ENCODE assay signal across 10 cellular contexts in genomic region chrX:20116575-20117240, GRCh38. TPM values are rescaled to one million over a fixed set of nuclear protein-coding genes. Genes with fewer than 3 reads are reported as not detected.
DNase-seq lines count a peak whose midpoint lies in the region; ATAC-seq and TF ChIP-seq lines count a peak whose summit lies in the region.
"Had no signal": no experiment of that assay in that cellular context is flagged by ENCODE, and none has a peak within 500 bp of the region (broad histone marks: within the 10 kb centered on the region; RNA-seq: fewer than 3 reads in every experiment).

Gene MAP7D2, minus strand, starts transcription at chrX:20116907. Its CDS starts 28 bp downstream, at chrX:20116879.

- no peak within 1 kb of the TSS for H2AFZ ChIP-seq in PC-9
- peak within 1 kb of the TSS; percentile 29 for H2AFZ ChIP-seq in osteoblast (ENCODE audit: low read length)

- H3K9me2 ChIP-seq in PC-9 (ENCODE audit: insufficient read depth), result no peaks in the 10 kb centered on the region

- no peaks in the 10 kb centered on the region for H3K79me2 ChIP-seq in PC-9 (ENCODE audit: low read depth)
- no peaks in the 10 kb centered on the region for H3K79me2 ChIP-seq in osteoblast (ENCODE audit: insufficient read depth, low read length)

- no peak for DNase-seq in PC-9
- no peak for DNase-seq in fibroblast of mammary gland (ENCODE audit: low read depth)
- no peak for DNase-seq in osteoblast (ENCODE audit: insufficient read length, low spot score, missing footprints)
- DNase-seq in GF-D8 (lab: John Stamatoyannopoulos, UW), result no peak
- DNase-seq in foreskin melanocyte, result no peak
- DNase-seq in GM19238 (ENCODE audit: insufficient read length, low spot score), result no peak
- DNase-seq: left cardiac atrium had no signal

- intact Hi-C loops in PC-9 (cut with micrococcal nuclease; ENCODE audit: unreplicated experiment), result loop anchor here (10.0 kb wide), 1 partner anchor 212 kb away; no protein-coding TSS in a partner anchor

- CTCF ChIA-PET in PC-9 (lab: Charles Lee), result no interaction called here

- peaks cover 0 to 7% (median 0%) of the 10 kb centered on the region in 11 experiments; a peak in 2 of 22 replicates for H3K36me3 ChIP-seq in BLaER1 treated with 17β-estradiol and CSF1 and Interleukin-3, amounts not matched to agents 10 nM and 100 nM
- no peaks in the 10 kb centered on the region for H3K36me3 ChIP-seq in PC-9 (ENCODE audit: low read depth)
- H3K36me3 ChIP-seq in osteoblast (ENCODE audit: insufficient read depth, low read length), result no peaks in the 10 kb centered on the region

- H3K9ac ChIP-seq in BLaER1 treated with 17β-estradiol and CSF1 and Interleukin-3, amounts not matched to agents 10 nM and 100 nM, result no peak within 1 kb of the TSS

- TF ChIP-seq CTCF in PC-9 (conservative IDR thresholded peaks at IDR 0.05) (no peak), fibroblast of mammary gland (conservative IDR thresholded peaks at IDR 0.05; ENCODE audit: control insufficient read depth, insufficient read depth, low read depth, low read length) (no peak), osteoblast (IDR thresholded peaks at IDR 0.05; ENCODE audit: extremely low read depth, low read depth, low read length) (no peak)

- no peaks in the 10 kb centered on the region for H3K27me3 ChIP-seq in BLaER1 treated with 17β-estradiol and CSF1 and Interleukin-3, amounts not matched to agents 10 nM and 100 nM
- no peaks in the 10 kb centered on the region for H3K27me3 ChIP-seq in PC-9 (ENCODE audit: insufficient read depth, low read depth)
- H3K27me3 ChIP-seq in osteoblast (ENCODE audit: insufficient read depth, low read length), result peaks cover 10% of the 10 kb centered on the region

- no peak within 1 kb of the TSS for H3K27ac ChIP-seq in BLaER1 treated with 17β-estradiol and CSF1 and Interleukin-3, amounts not matched to agents 10 nM and 100 nM
- H3K27ac ChIP-seq in PC-9 (peak within 1 kb of the TSS; percentile 58), osteoblast (ENCODE audit: low read depth, low read length) (no peak within 1 kb of the TSS)

- peaks cover 0 to 20% (median 17%) of the 10 kb centered on the region in 11 experiments; a peak in 20 of 22 replicates for H3K9me3 ChIP-seq in BLaER1 treated with 17β-estradiol and CSF1 and Interleukin-3, amounts not matched to agents 10 nM and 100 nM (replicated peaks in 1 of 11)
- no peaks in the 10 kb centered on the region for H3K9me3 ChIP-seq in PC-9 (ENCODE audit: insufficient read depth, low read depth)
- H3K9me3 ChIP-seq in osteoblast (ENCODE audit: low read depth, low read length), result no peaks in the 10 kb centered on the region

- no peaks in the 10 kb centered on the region for H3F3A ChIP-seq in PC-9 (ENCODE audit: insufficient read depth, low read depth)

- H3K4me2 ChIP-seq in BLaER1 treated with 17β-estradiol and CSF1 and Interleukin-3, amounts not matched to agents 10 nM and 100 nM, result peak within 1 kb of the TSS in 6 of 11 experiments; percentile 15 to 85 (median 77); a peak in 5 of 22 replicates
- no peak within 1 kb of the TSS for H3K4me2 ChIP-seq in PC-9
- peak within 1 kb of the TSS; percentile 45 for H3K4me2 ChIP-seq in osteoblast (ENCODE audit: insufficient read depth, low read length)

- POLR2A ChIA-PET in PC-9 (lab: Charles Lee; ENCODE audit: unreplicated experiment), result no interaction called here

- H3K4me3 ChIP-seq in BLaER1 treated with 17β-estradiol and CSF1 and Interleukin-3, amounts not matched to agents 10 nM and 100 nM, result no peak within 1 kb of the TSS
- H3K4me3 ChIP-seq in PC-9, result no peak within 1 kb of the TSS
- peak within 1 kb of the TSS; percentile 16 for H3K4me3 ChIP-seq in fibroblast of mammary gland (ENCODE audit: control insufficient read depth, low read depth, low read length)
- H3K4me3 ChIP-seq in osteoblast (ENCODE audit: insufficient read depth, low read length), result peak within 1 kb of the TSS; percentile 37

- H4K20me1 ChIP-seq in BLaER1 treated with 17β-estradiol and CSF1 and Interleukin-3, amounts not matched to agents 10 nM and 100 nM, result 0 out of 22 replicates have a peak, but pooled peaks cover 0 to 4% (median 0%) of the 10 kb centered on the region in 11 experiments
- no peaks in the 10 kb centered on the region for H4K20me1 ChIP-seq in PC-9 (ENCODE audit: insufficient read depth)
- no peaks in the 10 kb centered on the region for H4K20me1 ChIP-seq in osteoblast (ENCODE audit: insufficient read depth, low read length)

- BruUV-seq in PC-9 (replicated peaks; lab: Mats Ljungman, UMichigan), result no TSS peak

- peaks cover 8 to 25% (median 21%) of the 10 kb centered on the region in 10 experiments for H3K4me1 ChIP-seq in BLaER1 treated with 17β-estradiol and CSF1 and Interleukin-3, amounts not matched to agents 10 nM and 100 nM
- H3K4me1 ChIP-seq in PC-9 (replicated peaks; ENCODE audit: insufficient read depth) (peaks cover 14% of the 10 kb centered on the region), osteoblast (ENCODE audit: insufficient read depth, low read length) (no peaks in the 10 kb centered on the region)

- no peak for ATAC-seq in HG03097 (IDR thresholded peaks at IDR 0.05; ENCODE audit: low FRiP score, unreplicated experiment)
- ATAC-seq: activated CD4-positive, CD25-positive, alpha-beta regulatory T cell treated with anti-CD3 and anti-CD28 coated beads, Interleukin-2, amount 50 U/mL, for 24 hours had no signal

RNA-seq across cellular contexts. Expression of gene MAP7D2, which starts in this region (rescaled TPM):
- total RNA-seq in PC-9 (2021) (not detected in 2 replicates), osteoblast (under 0.01 and 0.36 TPM in 2 replicates)

Comparison
In these comparisons a context has a peak if more than half of its experiments do, and no peak if none do; other contexts are left out.
1. H3K4me3 ChIP-seq: peak in fibroblast of mammary gland (single experiment) and osteoblast (single experiment); none in BLaER1 treated with 17β-estradiol and CSF1 and Interleukin-3, amounts not matched to agents 10 nM and 100 nM (0 of 10) and PC-9 (single experiment).